ENCODE assay signal across 20 cellular contexts in the genomic region with DNA sequence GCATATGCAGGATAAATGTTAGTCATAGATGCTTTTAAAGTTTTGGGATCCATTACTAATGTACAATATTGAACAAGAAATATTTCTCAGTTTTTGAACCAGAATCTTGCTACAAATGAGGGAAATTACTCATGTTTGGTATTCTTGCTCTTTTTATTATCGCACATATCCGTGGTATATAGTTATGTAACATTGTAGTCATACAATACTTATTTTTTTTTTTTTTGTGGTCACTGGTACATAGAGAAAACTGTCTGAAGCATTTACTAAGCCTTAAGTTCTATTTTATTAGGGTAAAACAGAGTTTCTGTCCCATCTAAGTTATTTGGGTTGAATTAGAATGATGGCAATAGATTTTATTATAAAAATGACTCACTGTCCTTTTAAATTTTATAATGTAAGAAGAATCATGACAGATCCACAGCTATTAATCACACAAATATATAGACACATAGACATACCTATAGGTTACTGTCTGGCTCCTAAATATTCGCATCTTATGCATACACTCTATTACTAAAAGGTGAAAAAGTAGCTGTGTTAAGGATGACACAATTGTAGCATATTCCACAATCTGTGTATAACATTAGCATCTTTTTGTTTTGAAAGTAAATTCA. TPM values are rescaled to one million over a fixed set of nuclear protein-coding genes. Genes with fewer than 3 reads are reported as not detected.
"Had no signal": no experiment of that assay in that cellular context is flagged by ENCODE, and none has a peak within 500 bp of the region (broad histone marks: within the 10 kb centered on the region; RNA-seq: fewer than 3 reads in every experiment).

No MANE protein-coding gene starts in this region.

- H3K27me3 ChIP-seq: sigmoid colon had no signal

- ATAC-seq: activated CD4-positive, alpha-beta T cell treated with anti-CD3 and anti-CD28 coated beads for 36 hours; mucosa of descending colon had no signal

- H3K4me3 Mint-ChIP-seq: activated CD4-positive, alpha-beta T cell treated with anti-CD3 and anti-CD28 coated beads for 36 hours; activated naive CD8-positive, alpha-beta T cell; activated T-helper 1 cell treated with anti-CD3 and anti-CD28 coated beads, Interleukin-12 subunit alpha, Interleukin-12 subunit beta, Interleukin-2, Interleukin-4 antibody, amounts not matched to agents 30 ng/mL and 10 ng/mL and 1 ng/mL, durations not matched to agents 14 hours and 24 hours and 36 hours; brain; naive B cell; T-helper 2 cell treated with Interferon-gamma antibody and Interleukin-4, amounts not matched to agents 5 μg/mL and 100 μg/mL, for 36 hours; WTC11 had no signal

- H3K36me3 ChIP-seq: esophagus squamous epithelium, neutrophil, sigmoid colon had no signal

- H3K36me3 Mint-ChIP-seq: activated naive CD8-positive, alpha-beta T cell; brain; naive B cell; WTC11 had no signal

- H3K4me1 Mint-ChIP-seq: activated CD4-positive, alpha-beta T cell treated with anti-CD3 and anti-CD28 coated beads for 36 hours; brain; naive B cell had no signal

- H3K9me3 ChIP-seq: esophagus squamous epithelium, mucosa of descending colon, neutrophil, sigmoid colon had no signal

- H3K27ac Mint-ChIP-seq: activated CD4-positive, alpha-beta T cell treated with anti-CD3 and anti-CD28 coated beads for 36 hours; activated naive CD8-positive, alpha-beta T cell; activated T-helper 1 cell treated with anti-CD3 and anti-CD28 coated beads, Interleukin-12 subunit alpha, Interleukin-12 subunit beta, Interleukin-2, Interleukin-4 antibody, amounts not matched to agents 30 ng/mL and 10 ng/mL and 1 ng/mL, durations not matched to agents 14 hours and 24 hours and 36 hours; brain; naive B cell; T-helper 2 cell treated with Interferon-gamma antibody and Interleukin-4, amounts not matched to agents 5 μg/mL and 100 μg/mL, for 36 hours; WTC11 had no signal

- H3K4me3 ChIP-seq: esophagus squamous epithelium, mucosa of descending colon, sigmoid colon had no signal

- H3K9me3 Mint-ChIP-seq: activated T-helper 1 cell treated with anti-CD3 and anti-CD28 coated beads, Interleukin-12 subunit alpha, Interleukin-12 subunit beta, Interleukin-2, Interleukin-4 antibody, amounts not matched to agents 30 ng/mL and 10 ng/mL and 1 ng/mL, durations not matched to agents 14 hours and 24 hours and 36 hours; brain; T-helper 2 cell treated with Interferon-gamma antibody and Interleukin-4, amounts not matched to agents 5 μg/mL and 100 μg/mL, for 36 hours had no signal

- DNase-seq: activated CD4-positive, alpha-beta T cell treated with anti-CD3 and anti-CD28 coated beads for 36 hours; activated CD4-positive, alpha-beta T cell treated with anti-CD3 and anti-CD28 coated beads, Interleukin-2, amount 50 U/mL, for 48 hours; activated gamma-delta T cell treated with Interleukin-2 at 50 U/mL for 16 hours; activated T-cell treated with anti-CD3 and anti-CD28 coated beads for 4 hours; amniotic stem cell; effector CD8-positive, alpha-beta T cell; esophagus squamous epithelium; mucosa of descending colon; naive B cell; sigmoid colon; stimulated activated CD4-positive, alpha-beta T cell treated with anti-CD3 and anti-CD28 coated beads, Interleukin-12 subunit alpha, Interleukin-12 subunit beta, amount 100 ng/mL, for 4 hours; stimulated activated CD4-positive, alpha-beta T cell treated with anti-CD3 and anti-CD28 coated beads, Interleukin-1b, Interleukin-23, amount 100 ng/mL, for 48 hours; stimulated activated CD8-positive, alpha-beta memory T cell treated with anti-CD3 and anti-CD28 coated beads, Interleukin-4, amount 100 ng/mL, for 48 hours; stimulated activated naive CD4-positive, alpha-beta T cell had no signal

- H3K4me1 ChIP-seq: esophagus squamous epithelium, sigmoid colon had no signal

- H3K27ac ChIP-seq: esophagus squamous epithelium, neutrophil, sigmoid colon had no signal

RNA-seq across cellular contexts. Expression of gene PRKAA2, which starts 18.0 kb away (rescaled TPM):
- total RNA-seq: activated T-helper 1 cell treated with anti-CD3 and anti-CD28 coated beads, Interleukin-12 subunit alpha, Interleukin-12 subunit beta, Interleukin-2, Interleukin-4 antibody, amounts not matched to agents 30 ng/mL and 10 ng/mL and 1 ng/mL, durations not matched to agents 14 hours and 24 hours and 36 hours had no signal

RNA-seq across cellular contexts. Expression of gene PLPP3, which starts 47.8 kb away (rescaled TPM):
- total RNA-seq: activated CD4-positive, alpha-beta T cell treated with anti-CD3 and anti-CD28 coated beads for 36 hours; activated T-helper 1 cell treated with anti-CD3 and anti-CD28 coated beads, Interleukin-12 subunit alpha, Interleukin-12 subunit beta, Interleukin-2, Interleukin-4 antibody, amounts not matched to agents 30 ng/mL and 10 ng/mL and 1 ng/mL, durations not matched to agents 14 hours and 24 hours and 36 hours had no signal
